1 cellular context compared by ENCODE assay signal in genomic region chr4:128306992-128307581, GRCh38.
TF ChIP-seq lines count a peak whose summit lies in the region.

No MANE protein-coding gene starts in this region.

TF ChIP-seq in GM23338, 12 proteins besides CTCF, POLR2A, EP300 and RAD21 (continued from another document):
- TF ChIP-seq ETS1 (IDR thresholded peaks at IDR 0.05) (no peak), ZNF462 (CRISPR knock-in tag; IDR thresholded peaks at IDR 0.05) (no peak), NANOG (IDR thresholded peaks at IDR 0.05; ENCODE audit: borderline replicate concordance) (no peak)
